Comparison of ENCODE assay signal across 16 cellular contexts in the genomic region with DNA sequence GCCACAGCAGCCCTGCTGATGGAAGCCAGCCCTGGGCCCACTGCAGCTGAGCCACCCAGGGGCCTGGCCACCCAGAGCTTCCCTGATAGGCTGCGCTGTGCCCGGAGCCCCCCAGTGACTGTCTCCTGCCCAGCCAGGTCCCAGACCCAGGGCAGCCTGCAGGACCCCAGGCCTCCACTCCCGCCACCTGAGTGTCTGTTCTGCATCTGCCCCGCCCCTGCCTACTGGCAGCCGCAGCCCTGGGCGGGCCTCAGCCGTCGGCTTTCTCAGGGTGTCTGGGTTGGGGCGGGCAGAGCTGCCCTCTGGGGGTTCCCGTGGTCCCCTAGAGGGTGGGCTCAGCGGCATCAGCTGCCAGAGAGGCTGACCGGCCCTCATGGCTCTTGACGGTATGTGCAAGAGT. TPM values are rescaled to one million over a fixed set of nuclear protein-coding genes. Genes with fewer than 3 reads are reported as not detected.
A peak's percentile ranks its signal among the peaks of the same experiment; 100 is the strongest.
DNase-seq lines count a peak whose midpoint lies in the region; ATAC-seq and TF ChIP-seq lines count a peak whose summit lies in the region.
"Had no signal": no experiment of that assay in that cellular context is flagged by ENCODE, and none has a peak within 500 bp of the region (broad histone marks: within the 10 kb centered on the region; RNA-seq: fewer than 3 reads in every experiment).

No MANE protein-coding gene starts in this region.

- H3K27me3 ChIP-seq in PC-9 (ENCODE audit: insufficient read depth, low read depth) = no peaks in the 10 kb centered on the region
- H3K27me3 ChIP-seq in muscle layer of duodenum (ENCODE audit: low read depth, low read length) = no peaks in the 10 kb centered on the region
- no peaks in the 10 kb centered on the region for H3K27me3 ChIP-seq in upper lobe of right lung
- H3K27me3 ChIP-seq: brain microvascular endothelial cell, esophagus muscularis mucosa, heart right ventricle had no signal

- no peak overlapping the region for H2AFZ ChIP-seq in PC-9
- H2AFZ ChIP-seq: GM23338 had no signal

- CTCF ChIA-PET in PC-9 (lab: Charles Lee) = interaction anchor here (0.7 kb wide), 1 partner anchor 15 kb away, joined by 7 read pairs; no protein-coding TSS in a partner anchor

- POLR2A ChIA-PET in PC-9 (lab: Charles Lee; ENCODE audit: unreplicated experiment) = no interaction called here

- H3K4me3 ChIP-seq in PC-9 = no peak overlapping the region
- H3K4me3 ChIP-seq in epithelial cell of esophagus (ENCODE audit: low read length) = peak overlapping the region; percentile 8
- H3K4me3 ChIP-seq in muscle layer of duodenum (ENCODE audit: low read depth in 1 of 2, low read length in 2 of 2) = peak overlapping the region in 1 of 2 donors; percentile 26
- H3K4me3 ChIP-seq in upper lobe of right lung = peak overlapping the region; percentile 49
- H3K4me3 ChIP-seq: GM23338, heart right ventricle had no signal

- 0 out of 2 replicates have a peak overlapping the region, but pooled peaks have one; percentile 48 for H3K4me2 ChIP-seq in PC-9
- H3K4me2 ChIP-seq: GM23338 had no signal

- no peaks in the 10 kb centered on the region for H3K36me3 ChIP-seq in PC-9 (ENCODE audit: low read depth)
- no peaks in the 10 kb centered on the region for H3K36me3 ChIP-seq in muscle layer of duodenum (ENCODE audit: control insufficient read depth in 1 of 2, insufficient read depth in 2 of 2, low read length in 2 of 2)
- H3K36me3 ChIP-seq in upper lobe of right lung = no peaks in the 10 kb centered on the region
- H3K36me3 ChIP-seq: brain microvascular endothelial cell, esophagus muscularis mucosa, heart right ventricle had no signal

- no peak overlapping the region for H3K27ac ChIP-seq in PC-9
- peak overlapping the region; percentile 77 for H3K27ac ChIP-seq in muscle layer of duodenum (ENCODE audit: low read length)
- peak overlapping the region; percentile 90 for H3K27ac ChIP-seq in upper lobe of right lung
- H3K27ac ChIP-seq: brain microvascular endothelial cell, heart right ventricle had no signal

- no peak for TF ChIP-seq CTCF in PC-9 (conservative IDR thresholded peaks at IDR 0.05)
- no peak for TF ChIP-seq CTCF in epithelial cell of esophagus (IDR thresholded peaks at IDR 0.05; ENCODE audit: insufficient read depth, low read depth, low read length, missing control alignments)
- TF ChIP-seq CTCF in upper lobe of right lung (IDR thresholded peaks at IDR 0.05) = no peak

- peak; percentile 3 for ATAC-seq in upper lobe of right lung
- ATAC-seq: activated T-helper 17 cell treated with anti-CD3 and anti-CD28 coated beads, Interleukin-2, amount 50 U/mL, for 72 hours; GM23338; stimulated activated naive CD8-positive, alpha-beta T cell treated with anti-CD3 and anti-CD28 coated beads, Interleukin-15, Interleukin-2, amounts not matched to agents 100 U/mL and 50 U/mL, for 24 hours had no signal

- no peaks in the 10 kb centered on the region for H3K9me3 ChIP-seq in PC-9 (ENCODE audit: insufficient read depth, low read depth)
- no peaks in the 10 kb centered on the region for H3K9me3 ChIP-seq in muscle layer of duodenum (ENCODE audit: control insufficient read depth in 1 of 2, low read length in 2 of 2)
- H3K9me3 ChIP-seq in upper lobe of right lung = no peaks in the 10 kb centered on the region
- H3K9me3 ChIP-seq: esophagus muscularis mucosa, heart right ventricle had no signal

- DNase-seq in PC-9 (no peak), epithelial cell of esophagus (ENCODE audit: low read depth) (no peak), upper lobe of right lung (no peak), NCI-H2171 treated with DMSO at 0.1 percent for 48 hours (lab: John Stamatoyannopoulos, UW) (no peak), AG08395 (ENCODE audit: low spot score) (no peak), DMS79 (lab: John Stamatoyannopoulos, UW) (no peak)
- DNase-seq: brain microvascular endothelial cell; dermis blood vessel endothelial cell; heart right ventricle; NCI-H1417 treated with DMSO at 0.1 percent for 48 hours; NCI-H748 treated with DMSO at 0.1 percent for 48 hours; stimulated activated naive CD8-positive, alpha-beta T cell treated with anti-CD3 and anti-CD28 coated beads, Interleukin-15, Interleukin-2, amounts not matched to agents 100 U/mL and 50 U/mL, for 24 hours had no signal

- H3K79me2 ChIP-seq in PC-9 (ENCODE audit: low read depth) = no peaks in the 10 kb centered on the region

- intact Hi-C loops in PC-9 (cut with micrococcal nuclease; ENCODE audit: unreplicated experiment) (no loop called here), upper lobe of right lung (cut with DNase I) (no loop called here)

- H4K20me1 ChIP-seq in PC-9 (ENCODE audit: insufficient read depth) = no peaks in the 10 kb centered on the region

- H3F3A ChIP-seq in PC-9 (ENCODE audit: insufficient read depth, low read depth) = peaks cover 21% of the 10 kb centered on the region

- BruUV-seq in PC-9 (replicated peaks; lab: Mats Ljungman, UMichigan) = no TSS peak

- no peaks in the 10 kb centered on the region for H3K9me2 ChIP-seq in PC-9 (ENCODE audit: insufficient read depth)

- H3K4me1 ChIP-seq in PC-9 (replicated peaks; ENCODE audit: insufficient read depth) (peaks cover 43% of the 10 kb centered on the region), muscle layer of duodenum (ENCODE audit: control insufficient read depth in 1 of 2, insufficient read depth in 2 of 2, low read length in 2 of 2) (peaks cover 4 to 13% of the 10 kb centered on the region in 2 donors), upper lobe of right lung (peaks cover 30% of the 10 kb centered on the region)

RNA-seq across cellular contexts. Expression of a gene that starts 12.5 kb away (rescaled TPM):
- total RNA-seq in PC-9 (2021) (67.0 and 84.8 TPM in 2 replicates), upper lobe of right lung (119 TPM)

RNA-seq across cellular contexts. Expression of a gene that starts 29.7 kb away (rescaled TPM):
- 30.7 and 34.1 TPM in 2 replicates for total RNA-seq in PC-9 (2021)
- 44.2 TPM for total RNA-seq in upper lobe of right lung

RNA-seq across cellular contexts. Expression of a gene that starts 29.9 kb away (rescaled TPM):
- total RNA-seq in PC-9 (2021) (16.8 and 19.2 TPM in 2 replicates), upper lobe of right lung (28.1 TPM)
